ENCODE assay signal across 10 cellular contexts in the genomic region with DNA sequence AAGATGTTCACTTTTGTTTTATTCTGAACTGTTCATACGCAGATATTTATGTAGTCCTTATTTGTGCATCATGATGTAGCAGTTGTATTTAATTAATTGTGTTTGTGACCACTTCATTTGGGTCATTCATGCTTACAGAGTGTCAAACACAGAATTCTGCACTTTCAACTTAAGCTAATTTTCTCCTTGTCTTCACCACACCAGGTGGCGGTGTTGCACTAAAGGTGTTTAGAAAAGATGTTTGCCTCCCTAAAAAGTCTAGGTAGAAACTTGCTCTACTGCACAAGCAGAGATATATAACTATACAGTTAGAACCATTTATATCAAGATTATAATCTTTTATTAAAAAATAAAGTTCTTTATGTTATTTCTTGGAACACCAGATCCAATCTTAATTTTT. TPM values are rescaled to one million over a fixed set of nuclear protein-coding genes. Genes with fewer than 3 reads are reported as not detected.
DNase-seq lines count a peak whose midpoint lies in the region; ATAC-seq and TF ChIP-seq lines count a peak whose summit lies in the region.
"Had no signal": no experiment of that assay in that cellular context is flagged by ENCODE, and none has a peak within 500 bp of the region (broad histone marks: within the 10 kb centered on the region; RNA-seq: fewer than 3 reads in every experiment).

No MANE protein-coding gene starts in this region.

- CTCF ChIA-PET in OCI-LY7 (lab: Charles Lee; ENCODE audit: unreplicated experiment) = interaction anchor here (1.8 kb wide), 1 partner anchor 330 kb away, joined by 7 read pairs; no protein-coding TSS in a partner anchor

- POLR2A ChIA-PET in OCI-LY7 (lab: Charles Lee) = interaction anchor here (0.6 kb wide), 1 partner anchor 245 kb away, joined by 4 read pairs; no protein-coding TSS in a partner anchor

- no TSS peak for BruUV-seq in OCI-LY7 (replicated peaks; lab: Mats Ljungman, UMichigan)

- H3K4me1 ChIP-seq in BE2C (no peaks in the 10 kb centered on the region), OCI-LY7 (ENCODE audit: insufficient read depth, low read length, poor library complexity, severe bottlenecking) (peaks cover 17% of the 10 kb centered on the region), hepatocyte (ENCODE audit: insufficient read depth) (no peaks in the 10 kb centered on the region), testis (peaks cover 4% of the 10 kb centered on the region), sigmoid colon (no peaks in the 10 kb centered on the region)
- H3K4me1 ChIP-seq: uterus had no signal

- H3K9me3 ChIP-seq in BE2C = no peaks in the 10 kb centered on the region
- H3K9me3 ChIP-seq in OCI-LY7 (ENCODE audit: low read length) = no peaks in the 10 kb centered on the region
- no peaks in the 10 kb centered on the region for H3K9me3 ChIP-seq in hepatocyte (ENCODE audit: low read depth)
- no peaks in the 10 kb centered on the region for H3K9me3 ChIP-seq in testis
- no peaks in the 10 kb centered on the region for H3K9me3 ChIP-seq in sigmoid colon
- H3K9me3 ChIP-seq: uterus had no signal

- no peak overlapping the region for H3K4me2 ChIP-seq in OCI-LY7 (ENCODE audit: low read length)
- no peak overlapping the region for H3K4me2 ChIP-seq in hepatocyte

- H3K27me3 ChIP-seq in BE2C (no peaks in the 10 kb centered on the region), hepatocyte (no peaks in the 10 kb centered on the region), testis (no peaks in the 10 kb centered on the region), sigmoid colon (no peaks in the 10 kb centered on the region)
- H3K27me3 ChIP-seq: uterus had no signal

- H2AFZ ChIP-seq in OCI-LY7 (ENCODE audit: low read length) (no peak overlapping the region), hepatocyte (no peak overlapping the region)

- no peaks in the 10 kb centered on the region; the same call in 1 of the 2 replicates for H3K9me2 ChIP-seq in OCI-LY7 (ENCODE audit: insufficient read depth, low read length)
- H3K9me2 ChIP-seq in hepatocyte (replicated peaks; ENCODE audit: insufficient read depth) = no peaks in the 10 kb centered on the region

- DNase-seq in BE2C = no peak
- DNase-seq in OCI-LY7 (ENCODE audit: low spot score) = peak; percentile 59
- peak; percentile 44 for DNase-seq in hepatocyte (ENCODE audit: low spot score)
- DNase-seq in testis = no peak
- DNase-seq in AG20443 (ENCODE audit: low spot score) = no peak
- no peak for DNase-seq in sigmoid colon
- DNase-seq: NCI-H1694 treated with DMSO at 0.1 percent for 48 hours, uterus had no signal

- ATAC-seq in GM21423 (IDR thresholded peaks at IDR 0.05; ENCODE audit: unreplicated experiment) = no peak

- no peak for TF ChIP-seq EP300 in sigmoid colon (IDR thresholded peaks at IDR 0.05)

- intact Hi-C loops in OCI-LY7 (cut with micrococcal nuclease; ENCODE audit: unreplicated experiment) = loop anchor here (5.0 kb wide), 1 partner anchor 57 kb away; no protein-coding TSS in a partner anchor
- intact Hi-C loops in testis (cut with DNase I; ENCODE audit: low total_unique reads) = no loop called here
- intact Hi-C loops in sigmoid colon (cut with DNase I) = no loop called here

- H3K36me3 ChIP-seq in BE2C = no peaks in the 10 kb centered on the region
- no peaks in the 10 kb centered on the region for H3K36me3 ChIP-seq in OCI-LY7 (ENCODE audit: insufficient read depth, low read length)
- H3K36me3 ChIP-seq in hepatocyte (replicated peaks; ENCODE audit: insufficient read depth, low read depth) = no peaks in the 10 kb centered on the region
- H3K36me3 ChIP-seq in testis (ENCODE audit: low read depth, missing control alignments) = no peaks in the 10 kb centered on the region
- no peaks in the 10 kb centered on the region for H3K36me3 ChIP-seq in sigmoid colon
- H3K36me3 ChIP-seq: uterus had no signal

- WGBS in hepatocyte (ENCODE audit: low lambda C conversion rate, missing lambda C conversion rate) = 36% methylated on average over 2 of the region's 2 CpGs
- WGBS in testis, 2 donors = 64 to 79% methylated on average over 2 of the region's 2 CpGs
- 55 to 79% methylated on average over 2 of the region's 2 CpGs for WGBS in sigmoid colon, 2 donors

- H3K4me3 ChIP-seq in BE2C (ENCODE audit: low read depth, low read length) (no peak overlapping the region), OCI-LY7 (ENCODE audit: low read depth, low read length, poor library complexity, severe bottlenecking) (no peak overlapping the region), hepatocyte (no peak overlapping the region), testis (no peak overlapping the region), sigmoid colon (no peak overlapping the region)
- H3K4me3 ChIP-seq: uterus had no signal

- H3K27ac ChIP-seq in OCI-LY7 (ENCODE audit: low read depth, low read length, poor library complexity, severe bottlenecking) (no peak overlapping the region), hepatocyte (no peak overlapping the region), testis (no peak overlapping the region), sigmoid colon (no peak overlapping the region)
- H3K27ac ChIP-seq: uterus had no signal

- TF ChIP-seq POLR2A in testis (IDR thresholded peaks at IDR 0.05) (no peak), sigmoid colon (IDR thresholded peaks at IDR 0.05) (no peak)

- H3K79me2 ChIP-seq in OCI-LY7 (ENCODE audit: insufficient read depth, low read depth, low read length) (no peaks in the 10 kb centered on the region), hepatocyte (no peaks in the 10 kb centered on the region)

- peak; percentile 25; the same call in 1 of the 2 replicates for TF ChIP-seq CTCF in BE2C (IDR thresholded peaks at IDR 0.05; ENCODE audit: low read depth, low read length)
- TF ChIP-seq CTCF in GM12873 (IDR thresholded peaks at IDR 0.05; ENCODE audit: insufficient read depth, low read depth, low read length, missing control alignments) = peak; percentile 34
- peak; percentile 81 for TF ChIP-seq CTCF in OCI-LY7 (conservative IDR thresholded peaks at IDR 0.05; ENCODE audit: low read length)
- peak; percentile 54 for TF ChIP-seq CTCF in hepatocyte (IDR thresholded peaks at IDR 0.05; ENCODE audit: poor library complexity)
- TF ChIP-seq CTCF in testis (IDR thresholded peaks at IDR 0.05) = no peak
- no peak for TF ChIP-seq CTCF in sigmoid colon (IDR thresholded peaks at IDR 0.05)

- no peaks in the 10 kb centered on the region for H4K20me1 ChIP-seq in OCI-LY7 (ENCODE audit: insufficient read depth, low read length)
- H4K20me1 ChIP-seq in hepatocyte (ENCODE audit: insufficient read depth, poor library complexity, severe bottlenecking) = no peaks in the 10 kb centered on the region

RNA-seq across cellular contexts. Expression of gene TAS2R38, which starts 1.3 kb away (rescaled TPM):
- 0.39 TPM for polyA plus RNA-seq in BE2C (2012; ENCODE audit: insufficient read depth, insufficient read length, low read depth)
- total RNA-seq in OCI-LY7 (2014; rRNA removed; shearing (Covaris generic)) = not detected in 2 replicates
- not detected in 2 replicates for total RNA-seq in OCI-LY7 (2022)
- total RNA-seq in hepatocyte = not detected in 2 replicates
- polyA plus RNA-seq in hepatocyte = not detected in 2 replicates
- not detected for total RNA-seq in testis
- polyA plus RNA-seq in testis (ENCODE audit: insufficient read depth, low read depth, low replicate concordance) = not detected
- total RNA-seq in sigmoid colon = not detected
- polyA plus RNA-seq in sigmoid colon = not detected
- total RNA-seq: uterus had no signal

RNA-seq across cellular contexts. Expression of gene MGAM, which starts 20.8 kb away (rescaled TPM):
- 0.94 TPM for polyA plus RNA-seq in BE2C (2012; ENCODE audit: insufficient read depth, insufficient read length, low read depth)
- total RNA-seq in OCI-LY7 (2014; rRNA removed; shearing (Covaris generic)) = 0.03 and 0.05 TPM in 2 replicates
- total RNA-seq in OCI-LY7 (2022) (not detected in 2 replicates), hepatocyte (2.5 and 2.7 TPM in 2 replicates), testis (1 to 10 TPM; 3.5 to 3.8 TPM), sigmoid colon (under 1 TPM in 3 of 4 donors, not detected in 1; 0.28 to 0.68 (median 0.36) TPM)
- polyA plus RNA-seq in hepatocyte (0.89 and 1.0 TPM in 2 replicates), testis (ENCODE audit: insufficient read depth, low read depth, low replicate concordance) (9.2 TPM), sigmoid colon (under 1 TPM; 0.35 to 0.60 (median 0.46) TPM)

RNA-seq across cellular contexts. Expression of gene CLEC5A, which starts 28.1 kb away (rescaled TPM):
- polyA plus RNA-seq in BE2C (2012; ENCODE audit: insufficient read depth, insufficient read length, low read depth) = not detected
- not detected in 2 replicates for total RNA-seq in OCI-LY7 (2014; rRNA removed; shearing (Covaris generic))
- total RNA-seq in OCI-LY7 (2022) (not detected in 2 replicates), hepatocyte (not detected in 2 replicates), testis (under 1 TPM; 0.31 to 0.74 TPM), sigmoid colon (under 1 TPM in 2 of 4 donors, not detected in 2; 0.33 to 0.83 TPM)
- polyA plus RNA-seq in hepatocyte (not detected in 2 replicates), testis (ENCODE audit: insufficient read depth, low read depth, low replicate concordance) (0.70 TPM), sigmoid colon (1 to 10 TPM in 1 of 3 donors, under 1 TPM in 2; 0.03 to 1.8 (median 0.60) TPM)

RNA-seq across cellular contexts. Expression of gene OR9A4, which starts 58.6 kb away (rescaled TPM):
- polyA plus RNA-seq in BE2C (2012; ENCODE audit: insufficient read depth, insufficient read length, low read depth) = not detected
- 0.06 TPM in 1 of 2 replicates, not detected in the other for total RNA-seq in OCI-LY7 (2014; rRNA removed; shearing (Covaris generic))
- total RNA-seq in OCI-LY7 (2022) (not detected in 2 replicates), hepatocyte (not detected in 2 replicates), testis (under 1 TPM in 1 of 2 donors, not detected in 1; 0.25 TPM), sigmoid colon (not detected)
- polyA plus RNA-seq in hepatocyte (not detected in 2 replicates), testis (ENCODE audit: insufficient read depth, low read depth, low replicate concordance) (not detected), sigmoid colon (not detected)

Comparison
In these comparisons a context has a peak if more than half of its experiments do, and no peak if none do; other contexts are left out.
1. DNase-seq: peak in OCI-LY7 (single experiment) and hepatocyte (single experiment); none in BE2C (single experiment), testis (single experiment), AG20443 (single experiment) and sigmoid colon (single experiment).
2. CTCF ChIP-seq: peak in BE2C (single experiment), GM12873 (single experiment), OCI-LY7 (single experiment) and hepatocyte (single experiment); none in testis (0 of 3) and sigmoid colon (0 of 4).